Comparison of ENCODE assay signal across 1 cellular context in the genomic region with DNA sequence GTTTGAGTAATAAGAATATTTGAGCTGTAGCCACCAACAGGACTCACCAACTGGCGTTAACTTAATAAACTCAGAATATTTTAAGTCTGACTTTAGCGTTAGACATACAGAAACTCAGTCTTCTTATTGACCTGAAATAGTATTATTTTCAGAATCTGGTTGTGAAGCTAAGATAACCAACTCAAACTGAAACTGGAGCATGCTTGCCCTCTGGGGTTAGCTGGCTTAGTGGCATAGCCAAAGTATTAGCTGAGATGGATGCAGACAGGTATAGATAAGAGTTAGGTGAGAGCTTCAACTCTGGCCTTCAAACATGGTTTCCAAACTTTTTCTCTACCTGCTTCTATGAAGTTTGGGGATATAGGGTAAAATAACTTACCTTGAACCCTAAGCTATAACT.
TF ChIP-seq lines count a peak whose summit lies in the region.

No MANE protein-coding gene starts in this region.

TF ChIP-seq in GM12878, 131 proteins besides CTCF, POLR2A, EP300 and RAD21 (continued from another document):
- TF ChIP-seq, protein P1, sequence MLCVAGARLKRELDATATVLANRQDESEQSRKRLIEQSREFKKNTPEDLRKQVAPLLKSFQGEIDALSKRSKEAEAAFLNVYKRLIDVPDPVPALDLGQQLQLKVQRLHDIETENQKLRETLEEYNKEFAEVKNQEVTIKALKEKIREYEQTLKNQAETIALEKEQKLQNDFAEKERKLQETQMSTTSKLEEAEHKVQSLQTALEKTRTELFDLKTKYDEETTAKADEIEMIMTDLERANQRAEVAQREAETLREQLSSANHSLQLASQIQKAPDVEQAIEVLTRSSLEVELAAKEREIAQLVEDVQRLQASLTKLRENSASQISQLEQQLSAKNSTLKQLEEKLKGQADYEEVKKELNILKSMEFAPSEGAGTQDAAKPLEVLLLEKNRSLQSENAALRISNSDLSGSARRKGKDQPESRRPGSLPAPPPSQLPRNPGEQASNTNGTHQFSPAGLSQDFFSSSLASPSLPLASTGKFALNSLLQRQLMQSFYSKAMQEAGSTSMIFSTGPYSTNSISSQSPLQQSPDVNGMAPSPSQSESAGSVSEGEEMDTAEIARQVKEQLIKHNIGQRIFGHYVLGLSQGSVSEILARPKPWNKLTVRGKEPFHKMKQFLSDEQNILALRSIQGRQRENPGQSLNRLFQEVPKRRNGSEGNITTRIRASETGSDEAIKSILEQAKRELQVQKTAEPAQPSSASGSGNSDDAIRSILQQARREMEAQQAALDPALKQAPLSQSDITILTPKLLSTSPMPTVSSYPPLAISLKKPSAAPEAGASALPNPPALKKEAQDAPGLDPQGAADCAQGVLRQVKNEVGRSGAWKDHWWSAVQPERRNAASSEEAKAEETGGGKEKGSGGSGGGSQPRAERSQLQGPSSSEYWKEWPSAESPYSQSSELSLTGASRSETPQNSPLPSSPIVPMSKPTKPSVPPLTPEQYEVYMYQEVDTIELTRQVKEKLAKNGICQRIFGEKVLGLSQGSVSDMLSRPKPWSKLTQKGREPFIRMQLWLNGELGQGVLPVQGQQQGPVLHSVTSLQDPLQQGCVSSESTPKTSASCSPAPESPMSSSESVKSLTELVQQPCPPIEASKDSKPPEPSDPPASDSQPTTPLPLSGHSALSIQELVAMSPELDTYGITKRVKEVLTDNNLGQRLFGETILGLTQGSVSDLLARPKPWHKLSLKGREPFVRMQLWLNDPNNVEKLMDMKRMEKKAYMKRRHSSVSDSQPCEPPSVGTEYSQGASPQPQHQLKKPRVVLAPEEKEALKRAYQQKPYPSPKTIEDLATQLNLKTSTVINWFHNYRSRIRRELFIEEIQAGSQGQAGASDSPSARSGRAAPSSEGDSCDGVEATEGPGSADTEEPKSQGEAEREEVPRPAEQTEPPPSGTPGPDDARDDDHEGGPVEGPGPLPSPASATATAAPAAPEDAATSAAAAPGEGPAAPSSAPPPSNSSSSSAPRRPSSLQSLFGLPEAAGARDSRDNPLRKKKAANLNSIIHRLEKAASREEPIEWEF (IDR thresholded peaks at IDR 0.05; ENCODE audit: insufficient replicate concordance, low read depth, low read length), result no peak
- no peak for TF ChIP-seq TCF12 (IDR thresholded peaks at IDR 0.05; ENCODE audit: low read depth, low read length)
- no peak for TF ChIP-seq HDGF (IDR thresholded peaks at IDR 0.05)
- TF ChIP-seq SREBF2 (IDR thresholded peaks at IDR 0.05; ENCODE audit: low read length), result no peak
- TF ChIP-seq PAX8 (IDR thresholded peaks at IDR 0.05), result no peak
- TF ChIP-seq HCFC1 (IDR thresholded peaks at IDR 0.05; ENCODE audit: low read length), result no peak
- no peak for TF ChIP-seq RUNX3 (IDR thresholded peaks at IDR 0.05; ENCODE audit: low read length)
- TF ChIP-seq, protein P2, sequence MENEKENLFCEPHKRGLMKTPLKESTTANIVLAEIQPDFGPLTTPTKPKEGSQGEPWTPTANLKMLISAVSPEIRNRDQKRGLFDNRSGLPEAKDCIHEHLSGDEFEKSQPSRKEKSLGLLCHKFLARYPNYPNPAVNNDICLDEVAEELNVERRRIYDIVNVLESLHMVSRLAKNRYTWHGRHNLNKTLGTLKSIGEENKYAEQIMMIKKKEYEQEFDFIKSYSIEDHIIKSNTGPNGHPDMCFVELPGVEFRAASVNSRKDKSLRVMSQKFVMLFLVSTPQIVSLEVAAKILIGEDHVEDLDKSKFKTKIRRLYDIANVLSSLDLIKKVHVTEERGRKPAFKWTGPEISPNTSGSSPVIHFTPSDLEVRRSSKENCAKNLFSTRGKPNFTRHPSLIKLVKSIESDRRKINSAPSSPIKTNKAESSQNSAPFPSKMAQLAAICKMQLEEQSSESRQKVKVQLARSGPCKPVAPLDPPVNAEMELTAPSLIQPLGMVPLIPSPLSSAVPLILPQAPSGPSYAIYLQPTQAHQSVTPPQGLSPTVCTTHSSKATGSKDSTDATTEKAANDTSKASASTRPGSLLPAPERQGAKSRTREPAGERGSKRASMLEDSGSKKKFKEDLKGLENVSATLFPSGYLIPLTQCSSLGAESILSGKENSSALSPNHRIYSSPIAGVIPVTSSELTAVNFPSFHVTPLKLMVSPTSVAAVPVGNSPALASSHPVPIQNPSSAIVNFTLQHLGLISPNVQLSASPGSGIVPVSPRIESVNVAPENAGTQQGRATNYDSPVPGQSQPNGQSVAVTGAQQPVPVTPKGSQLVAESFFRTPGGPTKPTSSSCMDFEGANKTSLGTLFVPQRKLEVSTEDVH (IDR thresholded peaks at IDR 0.05; ENCODE audit: low read depth, partially characterized antibody), result no peak
- no peak for TF ChIP-seq DPF2 (IDR thresholded peaks at IDR 0.05)
- TF ChIP-seq, protein P3, sequence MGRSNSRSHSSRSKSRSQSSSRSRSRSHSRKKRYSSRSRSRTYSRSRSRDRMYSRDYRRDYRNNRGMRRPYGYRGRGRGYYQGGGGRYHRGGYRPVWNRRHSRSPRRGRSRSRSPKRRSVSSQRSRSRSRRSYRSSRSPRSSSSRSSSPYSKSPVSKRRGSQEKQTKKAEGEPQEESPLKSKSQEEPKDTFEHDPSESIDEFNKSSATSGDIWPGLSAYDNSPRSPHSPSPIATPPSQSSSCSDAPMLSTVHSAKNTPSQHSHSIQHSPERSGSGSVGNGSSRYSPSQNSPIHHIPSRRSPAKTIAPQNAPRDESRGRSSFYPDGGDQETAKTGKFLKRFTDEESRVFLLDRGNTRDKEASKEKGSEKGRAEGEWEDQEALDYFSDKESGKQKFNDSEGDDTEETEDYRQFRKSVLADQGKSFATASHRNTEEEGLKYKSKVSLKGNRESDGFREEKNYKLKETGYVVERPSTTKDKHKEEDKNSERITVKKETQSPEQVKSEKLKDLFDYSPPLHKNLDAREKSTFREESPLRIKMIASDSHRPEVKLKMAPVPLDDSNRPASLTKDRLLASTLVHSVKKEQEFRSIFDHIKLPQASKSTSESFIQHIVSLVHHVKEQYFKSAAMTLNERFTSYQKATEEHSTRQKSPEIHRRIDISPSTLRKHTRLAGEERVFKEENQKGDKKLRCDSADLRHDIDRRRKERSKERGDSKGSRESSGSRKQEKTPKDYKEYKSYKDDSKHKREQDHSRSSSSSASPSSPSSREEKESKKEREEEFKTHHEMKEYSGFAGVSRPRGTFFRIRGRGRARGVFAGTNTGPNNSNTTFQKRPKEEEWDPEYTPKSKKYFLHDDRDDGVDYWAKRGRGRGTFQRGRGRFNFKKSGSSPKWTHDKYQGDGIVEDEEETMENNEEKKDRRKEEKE (IDR thresholded peaks at IDR 0.05), result no peak
- TF ChIP-seq ZSCAN29 (IDR thresholded peaks at IDR 0.05), result no peak
- no peak for TF ChIP-seq RFX5 (IDR thresholded peaks at IDR 0.05; ENCODE audit: low read depth, low read length)
